ENCODE assay signal across 36 cellular contexts in the genomic region with DNA sequence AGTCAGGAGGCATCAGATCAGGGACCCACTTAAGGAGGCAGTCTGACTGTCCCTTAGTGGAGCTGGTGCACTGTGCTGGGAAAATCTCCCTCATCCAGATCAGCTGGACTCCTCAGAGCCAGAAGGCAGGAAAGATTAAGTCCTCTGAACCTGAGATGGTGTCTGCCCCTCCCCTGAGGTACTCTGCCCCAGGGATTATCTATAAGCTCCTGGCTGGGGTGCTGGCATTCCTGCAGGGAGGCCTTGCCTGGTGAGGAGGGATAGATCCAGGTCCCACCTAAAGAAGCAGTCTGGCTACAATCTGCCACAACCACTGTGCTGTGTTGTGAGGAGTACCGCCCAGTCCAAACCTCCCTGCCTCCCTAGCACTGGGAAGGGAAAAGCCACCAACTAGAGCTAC.
"Had no signal": no experiment of that assay in that cellular context is flagged by ENCODE, and none has a peak within 500 bp of the region (broad histone marks: within the 10 kb centered on the region; RNA-seq: fewer than 3 reads in every experiment).

No MANE protein-coding gene starts in this region.

- H3K27ac Mint-ChIP-seq: activated CD4-positive, alpha-beta memory T cell treated with anti-CD3 and anti-CD28 coated beads, Interleukin-2, amount 10 ng/mL, durations not matched to agents 7 days and 5 days; activated CD4-positive, alpha-beta T cell treated with anti-CD3 and anti-CD28 coated beads for 36 hours; activated CD8-positive, alpha-beta memory T cell treated with anti-CD3 and anti-CD28 coated beads, Interleukin-2, amount 10 ng/mL, durations not matched to agents 7 days and 5 days; activated naive CD8-positive, alpha-beta T cell treated with anti-CD3 and anti-CD28 coated beads for 36 hours; T-helper 1 cell treated with Interleukin-12 subunit alpha and Interleukin-12 subunit beta and Interleukin-4 antibody, amounts not matched to agents 30 μg/mL and 1 μg/mL, for 36 hours; T-helper 2 cell treated with Interferon-gamma antibody and Interleukin-4, amounts not matched to agents 5 μg/mL and 100 μg/mL, for 36 hours; WTC11 had no signal

- DNase-seq: activated CD4-positive, alpha-beta memory T cell treated with anti-CD3 and anti-CD28 coated beads, Interleukin-2, amount 10 ng/mL, durations not matched to agents 7 days and 5 days; activated CD4-positive, alpha-beta T cell treated with anti-CD3 and anti-CD28 coated beads for 36 hours; activated CD8-positive, alpha-beta memory T cell treated with anti-CD3 and anti-CD28 coated beads for 24 hours; activated CD8-positive, alpha-beta memory T cell treated with anti-CD3 and anti-CD28 coated beads, Interleukin-2, amount 10 ng/mL, durations not matched to agents 7 days and 5 days; activated CD8-positive, alpha-beta memory T cell treated with anti-CD3 and anti-CD28 coated beads, Interleukin-2, amount 50 U/mL, for 48 hours; activated effector memory CD4-positive, alpha-beta T cell treated with anti-CD3 and anti-CD28 coated beads, Interleukin-2, amount 50 U/mL, for 16 hours; activated naive CD4-positive, alpha-beta T cell; activated naive CD4-positive, alpha-beta T cell treated with anti-CD3 and anti-CD28 coated beads, Interleukin-2, amount 50 U/mL, for 16 hours; activated naive CD8-positive, alpha-beta T cell treated with anti-CD3 and anti-CD28 coated beads for 36 hours; activated T-cell treated with anti-CD3 and anti-CD28 coated beads, Interleukin-2, amount 50 U/mL, for 48 hours; amniotic stem cell; MM.1S; MV-4-11; NCI-H1092; NCI-H1436 treated with DMSO at 0.1 percent for 48 hours; NCI-H1694 treated with DMSO at 0.1 percent for 48 hours; NCI-H2029; NCI-H2107; NCI-H2171; NCI-H510A; NCI-H69; NK-92 treated with Interleukin-12 subunit alpha and Interleukin-12 subunit beta, amount 100 ng/mL, for 24 hours; PC-3; Peyer's patch; RPMI8226; SHP77 treated with DMSO at 0.1 percent for 48 hours; SK-N-SH had no signal

- H3K4me3 ChIP-seq: ascending aorta, cardiac muscle cell, Peyer's patch, SJSA1 had no signal

- H3K9me3 Mint-ChIP-seq: activated CD4-positive, alpha-beta memory T cell treated with anti-CD3 and anti-CD28 coated beads, Interleukin-2, amount 10 ng/mL, durations not matched to agents 7 days and 5 days; T-helper 1 cell treated with Interleukin-12 subunit alpha and Interleukin-12 subunit beta and Interleukin-4 antibody, amounts not matched to agents 30 μg/mL and 1 μg/mL, for 36 hours had no signal

- H3K4me1 ChIP-seq: ascending aorta, Peyer's patch, SJSA1 had no signal

- FAIRE-seq: TTC549 had no signal

- H3K4me3 Mint-ChIP-seq: activated CD4-positive, alpha-beta memory T cell treated with anti-CD3 and anti-CD28 coated beads, Interleukin-2, amount 10 ng/mL, durations not matched to agents 7 days and 5 days; activated CD4-positive, alpha-beta T cell treated with anti-CD3 and anti-CD28 coated beads for 36 hours; activated CD8-positive, alpha-beta memory T cell treated with anti-CD3 and anti-CD28 coated beads, Interleukin-2, amount 10 ng/mL, durations not matched to agents 7 days and 5 days; activated naive CD8-positive, alpha-beta T cell treated with anti-CD3 and anti-CD28 coated beads for 36 hours; T-helper 1 cell treated with Interleukin-12 subunit alpha and Interleukin-12 subunit beta and Interleukin-4 antibody, amounts not matched to agents 30 μg/mL and 1 μg/mL, for 36 hours; T-helper 2 cell treated with Interferon-gamma antibody and Interleukin-4, amounts not matched to agents 5 μg/mL and 100 μg/mL, for 36 hours; WTC11 had no signal

- H3K9ac ChIP-seq: KMS-11, SK-N-SH had no signal

- H3K36me3 ChIP-seq: ascending aorta, cardiac muscle cell, Peyer's patch, SJSA1 had no signal

- H3K36me3 Mint-ChIP-seq: activated CD8-positive, alpha-beta memory T cell treated with anti-CD3 and anti-CD28 coated beads, Interleukin-2, amount 10 ng/mL, durations not matched to agents 7 days and 5 days; activated naive CD8-positive, alpha-beta T cell treated with anti-CD3 and anti-CD28 coated beads for 36 hours; WTC11 had no signal

- H3K27ac ChIP-seq: ascending aorta, cardiac muscle cell, KMS-11, Peyer's patch, SJSA1 had no signal

- H3K27me3 ChIP-seq: ascending aorta, cardiac muscle cell, Peyer's patch, SJSA1 had no signal

- ATAC-seq: activated CD4-positive, alpha-beta T cell treated with anti-CD3 and anti-CD28 coated beads for 36 hours; activated CD4-positive, CD25-positive, alpha-beta regulatory T cell treated with anti-CD3 and anti-CD28 coated beads, Interleukin-2, amount 50 U/mL, for 24 hours; activated CD8-positive, alpha-beta memory T cell treated with anti-CD3 and anti-CD28 coated beads, Interleukin-2, amount 10 ng/mL, durations not matched to agents 7 days and 5 days; PC-3; WTC11 had no signal

- H3K9me3 ChIP-seq: ascending aorta, Peyer's patch, SJSA1, SK-N-SH had no signal

- H3K4me1 Mint-ChIP-seq: activated CD8-positive, alpha-beta memory T cell treated with anti-CD3 and anti-CD28 coated beads, Interleukin-2, amount 10 ng/mL, durations not matched to agents 7 days and 5 days; WTC11 had no signal
